ENCODE assay signal across 13 cellular contexts in the genomic region with DNA sequence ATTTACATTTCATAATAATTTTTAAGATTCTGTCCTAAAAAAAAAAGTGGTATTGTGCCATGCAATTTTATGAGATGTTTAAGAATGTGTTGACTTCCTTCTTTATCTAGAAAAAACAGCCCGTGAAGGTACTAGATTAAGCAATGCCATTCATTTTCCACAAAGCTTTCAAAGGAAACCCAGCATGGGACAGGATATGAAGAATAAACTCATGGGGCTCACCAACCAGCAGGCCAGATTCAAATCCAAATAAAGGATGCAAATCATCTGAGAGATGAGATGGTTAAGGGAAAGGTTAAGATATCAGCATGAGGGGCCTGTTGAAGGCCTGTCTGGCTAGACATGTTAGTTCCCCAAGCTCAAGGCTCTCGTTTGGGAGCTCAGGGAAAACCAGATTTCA.
DNase-seq lines count a peak whose midpoint lies in the region; ATAC-seq lines count a peak whose summit lies in the region.
"Had no signal": no experiment of that assay in that cellular context is flagged by ENCODE, and none has a peak within 500 bp of the region (broad histone marks: within the 10 kb centered on the region; RNA-seq: fewer than 3 reads in every experiment).

No MANE protein-coding gene starts in this region.

- no peak for ATAC-seq in GM18520 (IDR thresholded peaks at IDR 0.05; ENCODE audit: unreplicated experiment)
- ATAC-seq: activated CD8-positive, alpha-beta memory T cell treated with anti-CD3 and anti-CD28 coated beads, Interleukin-2, amount 10 ng/mL, durations not matched to agents 7 days and 5 days had no signal

- H3K27ac ChIP-seq in ACC112 (ENCODE audit: low read depth, low read length) (peak overlapping the region; percentile 38), HUES48 (ENCODE audit: low read depth, low read length) (peak overlapping the region; percentile 85), iPS-18a (ENCODE audit: low read length) (no peak overlapping the region)
- H3K27ac ChIP-seq: WERI-Rb-1 had no signal

- H3K9me3 ChIP-seq in HUES48 (ENCODE audit: control insufficient read depth, insufficient read depth, low read length) (no peaks in the 10 kb centered on the region), adipocyte (ENCODE audit: control insufficient read depth, low read length) (peaks cover 4% of the 10 kb centered on the region), iPS-18a (ENCODE audit: control insufficient read depth, low read depth, low read length) (no peaks in the 10 kb centered on the region)

- H3K4me1 ChIP-seq in ACC112 (ENCODE audit: control insufficient read depth, insufficient read depth, low read length, unreplicated experiment) (peaks cover 34% of the 10 kb centered on the region), HUES48 (ENCODE audit: control insufficient read depth, insufficient read depth, low read length) (peaks cover 38% of the 10 kb centered on the region), adipocyte (ENCODE audit: control insufficient read depth, insufficient read depth, low read length) (peaks cover 31% of the 10 kb centered on the region), iPS-18a (ENCODE audit: control insufficient read depth, low read depth, low read length) (peaks cover 31% of the 10 kb centered on the region)

- peaks cover 3% of the 10 kb centered on the region; the same call in 1 of the 2 replicates for H3K36me3 ChIP-seq in ACC112 (ENCODE audit: insufficient read depth, low read length)
- no peaks in the 10 kb centered on the region for H3K36me3 ChIP-seq in HUES48 (ENCODE audit: control insufficient read depth, insufficient read depth, low read length)
- H3K36me3 ChIP-seq in adipocyte (ENCODE audit: control insufficient read depth, insufficient read depth, low read length, severe bottlenecking), result no peaks in the 10 kb centered on the region
- no peaks in the 10 kb centered on the region for H3K36me3 ChIP-seq in iPS-18a (ENCODE audit: control insufficient read depth, low read depth, low read length)
- H3K36me3 ChIP-seq: WERI-Rb-1 had no signal

- H3K27me3 ChIP-seq in ACC112 (ENCODE audit: insufficient read depth, low read length) (no peaks in the 10 kb centered on the region), HUES48 (ENCODE audit: control insufficient read depth, insufficient read depth, low read length) (no peaks in the 10 kb centered on the region), adipocyte (replicated peaks; ENCODE audit: control insufficient read depth, insufficient read depth, low read length) (no peaks in the 10 kb centered on the region), iPS-18a (ENCODE audit: control insufficient read depth, insufficient read depth, low read length) (no peaks in the 10 kb centered on the region)

- H3K79me2 ChIP-seq in ACC112 (ENCODE audit: control insufficient read depth, insufficient read depth, low read length, unreplicated experiment), result no peaks in the 10 kb centered on the region

- H3K4me3 ChIP-seq in ACC112 (ENCODE audit: low read depth, low read length) (no peak overlapping the region), HUES48 (ENCODE audit: low read depth, low read length) (no peak overlapping the region), adipocyte (ENCODE audit: low read length) (no peak overlapping the region), iPS-18a (ENCODE audit: low read length) (peak overlapping the region; percentile 19)

- DNase-seq in adipocyte (ENCODE audit: low read depth), result no peak
- no peak for DNase-seq in activated CD8-positive, alpha-beta memory T cell treated with anti-CD3 and anti-CD28 coated beads, Interleukin-2, amount 50 U/mL, for 4 hours
- no peak for DNase-seq in islet precursor cell
- no peak for DNase-seq in NCI-H187 (lab: John Stamatoyannopoulos, UW)
- DNase-seq: activated CD8-positive, alpha-beta memory T cell treated with anti-CD3 and anti-CD28 coated beads, Interleukin-2, amount 10 ng/mL, durations not matched to agents 7 days and 5 days; DMS153; NCI-H1105; OCI-M1; WERI-Rb-1 had no signal

- no peak overlapping the region for H2AFZ ChIP-seq in ACC112 (ENCODE audit: low read length, unreplicated experiment)

- H3K9ac ChIP-seq in HUES48 (ENCODE audit: low read depth, low read length) (no peak overlapping the region), adipocyte (ENCODE audit: low read length) (peak overlapping the region; percentile 75), iPS-18a (ENCODE audit: low read length) (no peak overlapping the region)
